Comparison of ENCODE assay signal across 14 cellular contexts in the genomic region with DNA sequence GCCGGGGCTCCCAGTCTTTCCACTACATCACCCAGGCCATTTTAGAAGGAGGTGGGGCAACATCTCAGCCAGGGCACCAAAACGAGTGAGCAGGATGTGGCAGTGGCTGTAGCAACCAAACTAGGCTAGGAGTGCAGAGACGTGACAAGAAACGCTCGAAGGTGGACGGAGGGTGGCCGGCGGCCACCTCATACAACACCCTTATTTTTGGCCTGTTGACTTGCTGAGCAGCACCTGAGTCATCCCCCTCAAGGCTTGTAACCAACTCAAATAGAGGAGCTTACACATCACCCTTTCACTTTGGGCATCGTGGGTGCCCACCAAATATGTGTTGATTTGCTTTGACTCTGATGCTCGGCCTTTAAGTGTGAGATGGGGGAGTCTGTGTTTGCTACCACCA. TPM values are rescaled to one million over a fixed set of nuclear protein-coding genes. Genes with fewer than 3 reads are reported as not detected.
"Had no signal": no experiment of that assay in that cellular context is flagged by ENCODE, and none has a peak within 500 bp of the region (broad histone marks: within the 10 kb centered on the region; RNA-seq: fewer than 3 reads in every experiment).

No MANE protein-coding gene starts in this region.

- H3K36me3 Mint-ChIP-seq: stimulated activated memory B cell treated with anti-CD40 and anti-IgM and Interleukin-4, amounts not matched to agents 10 μg/mL and 1 μg/mL and 100 μg/mL, for 72 hours had no signal

- H3K27me3 ChIP-seq: hepatocyte, tibial artery, vagina had no signal

- H3K36me3 ChIP-seq: tibial artery, vagina had no signal

- H3K4me1 ChIP-seq: tibial artery, vagina had no signal

- H3K27ac ChIP-seq: hepatocyte, tibial artery, vagina had no signal

- H3K4me3 ChIP-seq: hepatocyte, smooth muscle cell, tibial artery, vagina had no signal

- ATAC-seq: activated naive CD8-positive, alpha-beta T cell treated with anti-CD3 and anti-CD28 coated beads, Interleukin-2, amount 50 U/mL, for 24 hours; stimulated activated memory B cell treated with anti-CD40 and anti-IgM and Interleukin-4, amounts not matched to agents 10 μg/mL and 1 μg/mL and 100 μg/mL, for 72 hours had no signal

- H3K27ac Mint-ChIP-seq: activated CD4-positive, alpha-beta memory T cell treated with anti-CD3 and anti-CD28 coated beads, Interleukin-2, amount 10 ng/mL, durations not matched to agents 7 days and 5 days; activated naive CD8-positive, alpha-beta T cell treated with anti-CD3 and anti-CD28 coated beads, Interleukin-2, amount 50 U/mL, for 24 hours; stimulated activated memory B cell treated with anti-CD40 and anti-IgM and Interleukin-4, amounts not matched to agents 10 μg/mL and 1 μg/mL and 100 μg/mL, for 72 hours; T-helper 2 cell treated with Interferon-gamma antibody and Interleukin-4, amounts not matched to agents 5 μg/mL and 100 μg/mL, for 36 hours had no signal

- H3K4me1 Mint-ChIP-seq: activated CD4-positive, alpha-beta memory T cell treated with anti-CD3 and anti-CD28 coated beads, Interleukin-2, amount 10 ng/mL, durations not matched to agents 7 days and 5 days; activated naive CD8-positive, alpha-beta T cell treated with anti-CD3 and anti-CD28 coated beads, Interleukin-2, amount 50 U/mL, for 24 hours; stimulated activated memory B cell treated with anti-CD40 and anti-IgM and Interleukin-4, amounts not matched to agents 10 μg/mL and 1 μg/mL and 100 μg/mL, for 72 hours had no signal

- H3K27me3 Mint-ChIP-seq: activated CD4-positive, alpha-beta memory T cell treated with anti-CD3 and anti-CD28 coated beads, Interleukin-2, amount 10 ng/mL, durations not matched to agents 7 days and 5 days; activated naive CD8-positive, alpha-beta T cell treated with anti-CD3 and anti-CD28 coated beads, Interleukin-2, amount 50 U/mL, for 24 hours; stimulated activated memory B cell treated with anti-CD40 and anti-IgM and Interleukin-4, amounts not matched to agents 10 μg/mL and 1 μg/mL and 100 μg/mL, for 72 hours had no signal

- H3K4me3 Mint-ChIP-seq: activated CD4-positive, alpha-beta memory T cell treated with anti-CD3 and anti-CD28 coated beads, Interleukin-2, amount 10 ng/mL, durations not matched to agents 7 days and 5 days; activated naive CD8-positive, alpha-beta T cell treated with anti-CD3 and anti-CD28 coated beads, Interleukin-2, amount 50 U/mL, for 24 hours; stimulated activated memory B cell treated with anti-CD40 and anti-IgM and Interleukin-4, amounts not matched to agents 10 μg/mL and 1 μg/mL and 100 μg/mL, for 72 hours; T-helper 2 cell treated with Interferon-gamma antibody and Interleukin-4, amounts not matched to agents 5 μg/mL and 100 μg/mL, for 36 hours had no signal

- H3K9me3 ChIP-seq: tibial artery, vagina had no signal

- DNase-seq: activated CD4-positive, alpha-beta memory T cell treated with anti-CD3 and anti-CD28 coated beads, Interleukin-2, amount 10 ng/mL, durations not matched to agents 7 days and 5 days; activated CD8-positive, alpha-beta memory T cell treated with anti-CD3 and anti-CD28 coated beads, Interleukin-2, amount 50 U/mL, for 4 hours; activated naive CD8-positive, alpha-beta T cell treated with anti-CD3 and anti-CD28 coated beads, Interleukin-2, amount 50 U/mL, for 24 hours; central memory CD4-positive, alpha-beta T cell; cortex of kidney; effector CD8-positive, alpha-beta T cell; kidney glomerular epithelial cell; retina; tibial artery had no signal

RNA-seq across cellular contexts. Expression of a gene that starts 23.7 kb away (rescaled TPM):
- total RNA-seq: activated CD4-positive, alpha-beta memory T cell treated with anti-CD3 and anti-CD28 coated beads, Interleukin-2, amount 10 ng/mL, durations not matched to agents 7 days and 5 days had no signal
